In genomic region chr19:6475321-6476108, GRCh38 we compare ENCODE assay signal across 11 cellular contexts. TPM values are rescaled to one million over a fixed set of nuclear protein-coding genes. Genes with fewer than 3 reads are reported as not detected.
DNase-seq lines count a peak whose midpoint lies in the region; ATAC-seq and TF ChIP-seq lines count a peak whose summit lies in the region.
"Had no signal": no experiment of that assay in that cellular context is flagged by ENCODE, and none has a peak within 500 bp of the region (broad histone marks: within the 10 kb centered on the region; RNA-seq: fewer than 3 reads in every experiment).

No MANE protein-coding gene starts in this region.

- H3K27ac Mint-ChIP-seq in endodermal cell = no peak overlapping the region

- peaks cover 91% of the 10 kb centered on the region for H3K27me3 ChIP-seq in left ventricle myocardium inferior (ENCODE audit: low read depth)
- H3K27me3 ChIP-seq in right atrium auricular region = peaks cover 9 to 16% of the 10 kb centered on the region in 2 donors
- peaks cover 17% of the 10 kb centered on the region for H3K27me3 ChIP-seq in endodermal cell (ENCODE audit: control insufficient read depth, insufficient read depth, low read length, poor library complexity, severe bottlenecking)
- peaks cover 19 to 59% of the 10 kb centered on the region in 2 experiments for H3K27me3 ChIP-seq in mesenchymal stem cell (ENCODE audit: control insufficient read depth in 1 of 2, insufficient read depth in 1 of 2, low read length in 2 of 2)

- no peaks in the 10 kb centered on the region for H3K36me3 Mint-ChIP-seq in endodermal cell (ENCODE audit: low read depth)

- intact Hi-C loops in left ventricle myocardium inferior (cut with micrococcal nuclease) = no loop called here

- H2AK5ac ChIP-seq in mesenchymal stem cell (ENCODE audit: low read length, severe bottlenecking) = no peak overlapping the region

- no peak overlapping the region for H3K18ac ChIP-seq in mesenchymal stem cell (ENCODE audit: low read depth in 1 of 2, low read length in 2 of 2)

- WGBS in endodermal cell (ENCODE audit: insufficient coverage in 1 of 2, insufficient read length in 1 of 2), 2 experiments = 11 to 12% methylated on average over 26 to 52 of the region's 52 CpGs
- WGBS in mesenchymal stem cell = 8% methylated on average over 44 of the region's 52 CpGs

- H3K4ac ChIP-seq in mesenchymal stem cell (ENCODE audit: low read depth in 1 of 2, low read length in 2 of 2) = no peak overlapping the region

- H3K9me3 ChIP-seq in left ventricle myocardium inferior (replicated peaks) = no peaks in the 10 kb centered on the region
- H3K9me3 ChIP-seq in right atrium auricular region = no peaks in the 10 kb centered on the region
- no peaks in the 10 kb centered on the region for H3K9me3 ChIP-seq in endodermal cell (ENCODE audit: control insufficient read depth, low read length)
- no peaks in the 10 kb centered on the region for H3K9me3 ChIP-seq in mesenchymal stem cell (ENCODE audit: control insufficient read depth, low read length)
- H3K9me3 ChIP-seq: sigmoid colon, thyroid gland had no signal

- no peak for TF ChIP-seq CTCF in left ventricle myocardium inferior (IDR thresholded peaks at IDR 0.05; ENCODE audit: borderline replicate concordance)
- no peak for TF ChIP-seq CTCF in right atrium auricular region (IDR thresholded peaks at IDR 0.05)
- TF ChIP-seq CTCF in endodermal cell (conservative IDR thresholded peaks at IDR 0.05) = no peak

- no peak overlapping the region for H3K9ac ChIP-seq in endodermal cell (ENCODE audit: extremely low read depth, low read length, poor library complexity, severe bottlenecking)
- no peak overlapping the region for H3K9ac ChIP-seq in mesenchymal stem cell (ENCODE audit: low read length)

- no peak overlapping the region for H2BK120ac ChIP-seq in mesenchymal stem cell (ENCODE audit: low read depth, low read length)

- H3K4me1 Mint-ChIP-seq in endodermal cell = peaks cover 4% of the 10 kb centered on the region

- H3K27me3 Mint-ChIP-seq in endodermal cell (ENCODE audit: insufficient read depth) = peaks cover 32% of the 10 kb centered on the region

- no peak overlapping the region for H2AFZ ChIP-seq in mesenchymal stem cell (ENCODE audit: low read depth, low read length)

- ATAC-seq in GM18502 (IDR thresholded peaks at IDR 0.05; ENCODE audit: poor library complexity, unreplicated experiment) = no peak

- H2BK15ac ChIP-seq in mesenchymal stem cell (ENCODE audit: low read depth, poor library complexity, severe bottlenecking) = no peak overlapping the region

- H3K9me3 Mint-ChIP-seq in endodermal cell = no peaks in the 10 kb centered on the region

- H3K14ac ChIP-seq in mesenchymal stem cell (ENCODE audit: low read length in 2 of 2) = no peak overlapping the region

- H3K4me1 ChIP-seq in left ventricle myocardium inferior (peaks cover 17% of the 10 kb centered on the region), right atrium auricular region (peaks cover 0 to 18% of the 10 kb centered on the region in 2 donors), endodermal cell (ENCODE audit: control insufficient read depth, insufficient read depth, low read length) (no peaks in the 10 kb centered on the region), mesenchymal stem cell (ENCODE audit: control insufficient read depth, insufficient read depth, low read depth, low read length) (peaks cover 21% of the 10 kb centered on the region)

- no peak overlapping the region for H4K8ac ChIP-seq in mesenchymal stem cell (ENCODE audit: low read length)

- H3K4me3 ChIP-seq in left ventricle myocardium inferior = peak overlapping the region; percentile 48
- H3K4me3 ChIP-seq in right atrium auricular region = no peak overlapping the region
- H3K4me3 ChIP-seq in endodermal cell (ENCODE audit: low read length) = peak overlapping the region; percentile 84
- H3K4me3 ChIP-seq in mesenchymal stem cell (ENCODE audit: insufficient read depth in 1 of 2, low read depth in 1 of 2, low read length in 2 of 2) = no peak overlapping the region
- H3K4me3 ChIP-seq: lung, thyroid gland had no signal

- no peak overlapping the region for H2BK12ac ChIP-seq in mesenchymal stem cell (ENCODE audit: low read length in 2 of 2)

- DNase-seq in left ventricle myocardium inferior = no peak
- no peak for DNase-seq in right atrium auricular region (ENCODE audit: low spot score)
- peak; percentile 87 for DNase-seq in endodermal cell
- no peak for DNase-seq in mesenchymal stem cell
- no peak for DNase-seq in DMS114 treated with DMSO at 0.1 percent for 48 hours (lab: John Stamatoyannopoulos, UW; ENCODE audit: unreplicated experiment)
- no peak for DNase-seq in NCI-H2227 treated with DMSO at 0.1 percent for 48 hours (lab: John Stamatoyannopoulos, UW)
- no peak for DNase-seq in activated T-cell treated with anti-CD3 and anti-CD28 coated beads for 4 hours
- DNase-seq: sigmoid colon, thyroid gland had no signal

- H3K4me2 ChIP-seq in mesenchymal stem cell (ENCODE audit: low read length, poor library complexity, severe bottlenecking) = peak overlapping the region; percentile 48

- peak overlapping the region; percentile 35 for H4K91ac ChIP-seq in mesenchymal stem cell (ENCODE audit: low read length)

- no peak overlapping the region for H3K27ac ChIP-seq in left ventricle myocardium inferior (replicated peaks)
- H3K27ac ChIP-seq in right atrium auricular region = no peak overlapping the region
- H3K27ac ChIP-seq in endodermal cell (ENCODE audit: low read depth, low read length) = no peak overlapping the region
- H3K27ac ChIP-seq in mesenchymal stem cell (ENCODE audit: low read length, poor library complexity, severe bottlenecking) = no peak overlapping the region
- H3K27ac ChIP-seq: sigmoid colon, thyroid gland had no signal

- peak overlapping the region; percentile 52 for H3K4me3 Mint-ChIP-seq in endodermal cell

- no peak overlapping the region for H3K23ac ChIP-seq in mesenchymal stem cell (ENCODE audit: low read length in 2 of 2)

- H3K79me1 ChIP-seq in mesenchymal stem cell (replicated peaks; ENCODE audit: low read length, poor library complexity, severe bottlenecking) = no peaks in the 10 kb centered on the region

- H3K36me3 ChIP-seq in left ventricle myocardium inferior = no peaks in the 10 kb centered on the region
- no peaks in the 10 kb centered on the region for H3K36me3 ChIP-seq in right atrium auricular region
- no peaks in the 10 kb centered on the region for H3K36me3 ChIP-seq in endodermal cell (ENCODE audit: control insufficient read depth, insufficient read depth, low read length)
- H3K36me3 ChIP-seq in mesenchymal stem cell (ENCODE audit: control insufficient read depth in 1 of 2, insufficient read depth in 2 of 2, low read depth in 1 of 2, low read length in 2 of 2) = no peaks in the 10 kb centered on the region
- H3K36me3 ChIP-seq: sigmoid colon, thyroid gland had no signal

- no peak overlapping the region for H2BK5ac ChIP-seq in mesenchymal stem cell (ENCODE audit: low read depth, low read length, poor library complexity, severe bottlenecking)

RNA-seq across cellular contexts. Expression of gene DENND1C, which starts 6.1 kb away (rescaled TPM):
- total RNA-seq in left ventricle myocardium inferior (1.2 TPM), right atrium auricular region (under 1 TPM; 0.30 to 0.75 TPM), endodermal cell (1 to 10 TPM; 1.7 to 2.1 TPM)
- polyA plus RNA-seq in endodermal cell (2013, experiment 1 of 2) = 0.75 TPM
- 0.79 TPM for polyA plus RNA-seq in endodermal cell (2013, experiment 2 of 2)
- 0.03 TPM for polyA plus RNA-seq in mesenchymal stem cell (2013, experiment 1 of 2)
- polyA plus RNA-seq in mesenchymal stem cell (2013, experiment 2 of 2) = 0.04 TPM

RNA-seq across cellular contexts. Expression of gene CRB3, which starts 11.4 kb away (rescaled TPM):
- total RNA-seq in left ventricle myocardium inferior = not detected
- 1 to 10 TPM in 1 of 2 donors, under 1 TPM in 1; 0.33 to 2.5 TPM for total RNA-seq in right atrium auricular region
- 10 to 100 TPM; 46.4 to 50.9 TPM for total RNA-seq in endodermal cell
- polyA plus RNA-seq in endodermal cell (2013, experiment 1 of 2) = 5.0 TPM
- 4.1 TPM for polyA plus RNA-seq in endodermal cell (2013, experiment 2 of 2)
- not detected for polyA plus RNA-seq in mesenchymal stem cell (2013, experiment 1 of 2)
- polyA plus RNA-seq in mesenchymal stem cell (2013, experiment 2 of 2) = not detected

RNA-seq across cellular contexts. Expression of gene SLC25A23, which starts 15.9 kb away (rescaled TPM):
- 116 TPM for total RNA-seq in left ventricle myocardium inferior
- total RNA-seq in right atrium auricular region = 100 to 1,000 TPM in 1 of 2 donors, 10 to 100 TPM in 1; 88.7 to 103 TPM
- 10 to 100 TPM; 34.9 to 39.5 TPM for total RNA-seq in endodermal cell
- 47.3 TPM for polyA plus RNA-seq in endodermal cell (2013, experiment 1 of 2)
- polyA plus RNA-seq in endodermal cell (2013, experiment 2 of 2) = 45.8 TPM
- polyA plus RNA-seq in mesenchymal stem cell (2013, experiment 1 of 2) = 60.2 TPM
- 59.0 TPM for polyA plus RNA-seq in mesenchymal stem cell (2013, experiment 2 of 2)

RNA-seq across cellular contexts. Expression of gene TUBB4A, which starts 26.6 kb away (rescaled TPM):
- total RNA-seq in left ventricle myocardium inferior (3.3 TPM), right atrium auricular region (1 to 10 TPM in 1 of 2 donors, under 1 TPM in 1; 0.83 to 2.3 TPM), endodermal cell (1 to 10 TPM; 5.2 to 7.5 TPM)
- 14.0 TPM for polyA plus RNA-seq in endodermal cell (2013, experiment 1 of 2)
- polyA plus RNA-seq in endodermal cell (2013, experiment 2 of 2) = 9.9 TPM
- not detected for polyA plus RNA-seq in mesenchymal stem cell (2013, experiment 1 of 2)
- polyA plus RNA-seq in mesenchymal stem cell (2013, experiment 2 of 2) = 0.01 TPM

RNA-seq across cellular contexts. Expression of gene SLC25A41, which starts 42.0 kb away (rescaled TPM):
- 0.16 TPM for total RNA-seq in left ventricle myocardium inferior
- not detected for total RNA-seq in right atrium auricular region
- total RNA-seq in endodermal cell = under 1 TPM in 1 of 2 donors, not detected in 1; 0.46 TPM
- polyA plus RNA-seq in endodermal cell (2013, experiment 1 of 2) = 0.85 TPM
- polyA plus RNA-seq in endodermal cell (2013, experiment 2 of 2) = 0.54 TPM
- polyA plus RNA-seq in mesenchymal stem cell (2013, experiment 1 of 2) = 0.04 TPM
- 0.11 TPM for polyA plus RNA-seq in mesenchymal stem cell (2013, experiment 2 of 2)

Comparison
In these comparisons a context has a peak if more than half of its experiments do, and no peak if none do; other contexts are left out.
1. H3K4me3 ChIP-seq: peak in left ventricle myocardium inferior (single experiment) and endodermal cell (single experiment); none in right atrium auricular region (0 of 2) and mesenchymal stem cell (0 of 2).
2. RNA of gene CRB3, which starts 11.4 kb away (total RNA-seq): 46.4 to 50.9 TPM in endodermal cell; 0.33 to 2.5 TPM in right atrium auricular region and not detected in left ventricle myocardium inferior (single experiment); every median in the first group is over 10 times any median in the second.